ENCODE assay signal across 8 cellular contexts in genomic region chr15:48974865-48975264, GRCh38. TPM values are rescaled to one million over a fixed set of nuclear protein-coding genes. Genes with fewer than 3 reads are reported as not detected.
DNase-seq lines count a peak whose midpoint lies in the region; ATAC-seq, FAIRE-seq and TF ChIP-seq lines count a peak whose summit lies in the region.
"Had no signal": no experiment of that assay in that cellular context is flagged by ENCODE, and none has a peak within 500 bp of the region (broad histone marks: within the 10 kb centered on the region; RNA-seq: fewer than 3 reads in every experiment).

No MANE protein-coding gene starts in this region.

- peak overlapping the region; percentile 73 for H2AFZ ChIP-seq in endothelial cell of umbilical vein (ENCODE audit: low read depth, low read length)
- H2AFZ ChIP-seq in trophoblast cell (ENCODE audit: insufficient read depth, low read length, poor library complexity), result no peak overlapping the region

- H3K9ac ChIP-seq in endothelial cell of umbilical vein (replicated peaks; ENCODE audit: extremely low read depth, insufficient read depth, low read length), result no peak overlapping the region
- H3K9ac ChIP-seq in trophoblast cell (ENCODE audit: low read length), result no peak overlapping the region

- H3K23ac ChIP-seq in trophoblast cell (ENCODE audit: low read length), result no peak overlapping the region

- TF ChIP-seq POLR2A in endothelial cell of umbilical vein (IDR thresholded peaks at IDR 0.05; ENCODE audit: low read depth, low read length), result no peak

- no peaks in the 10 kb centered on the region for H3K9me1 ChIP-seq in endothelial cell of umbilical vein (replicated peaks; ENCODE audit: control insufficient read depth, extremely low read depth, insufficient read depth, low read length)

- no peak overlapping the region for H4K12ac ChIP-seq in trophoblast cell (ENCODE audit: low read depth, low read length)

- CTCF ChIA-PET in HEK293T (lab: Yijun Ruan, JAX) (interaction anchor here (0.6 to 3.1 kb wide), 8 partner anchors 10 to 113 kb away, joined by 3 to 29 read pairs (median 8); partner anchors contain the start of gene SHC4), endothelial cell of umbilical vein (lab: Charles Lee) (interaction anchor here (1.2 to 5.2 kb wide), 11 partner anchors 10 to 171 kb away, joined by 3 to 86 read pairs (median 13); partner anchors contain the start of genes EID1 and SHC4)

- H4K91ac ChIP-seq in trophoblast cell (ENCODE audit: low read depth, low read length), result no peak overlapping the region

- POLR2A ChIA-PET in HEK293T (lab: Yijun Ruan, JAX) (interaction anchor here (1.2 to 1.8 kb wide), 4 partner anchors 11 to 97 kb away, joined by 3 to 35 read pairs (median 8); partner anchors contain the start of genes EID1 and SHC4), endothelial cell of umbilical vein (lab: Charles Lee) (no interaction called here)

- no peaks in the 10 kb centered on the region for H4K20me1 ChIP-seq in endothelial cell of umbilical vein (replicated peaks; ENCODE audit: control insufficient read depth, extremely low read depth, insufficient read depth, low read length)

- ATAC-seq in GM21737 (IDR thresholded peaks at IDR 0.05; ENCODE audit: unreplicated experiment) (no peak), GM19351 (IDR thresholded peaks at IDR 0.05; ENCODE audit: unreplicated experiment) (no peak)

- H2BK120ac ChIP-seq in trophoblast cell (ENCODE audit: insufficient read depth, low read length, poor library complexity), result no peak overlapping the region

- H3K9me3 ChIP-seq in SJCRH30 (replicated peaks) (no peaks in the 10 kb centered on the region), endothelial cell of umbilical vein (replicated peaks; ENCODE audit: control insufficient read depth, insufficient read depth, low read length) (no peaks in the 10 kb centered on the region), trophoblast cell (ENCODE audit: insufficient read depth, low read depth, low read length) (no peaks in the 10 kb centered on the region)

- H3K4me2 ChIP-seq in endothelial cell of umbilical vein (ENCODE audit: insufficient read depth, low read length) (no peak overlapping the region), trophoblast cell (ENCODE audit: low read length) (no peak overlapping the region)

- peak; percentile 18 for DNase-seq in HEK293T (ENCODE audit: extremely low spot score)
- DNase-seq in SJCRH30, result peak; percentile 45 to 69
- DNase-seq in endothelial cell of umbilical vein (ENCODE audit: low read depth, low spot score), result peak; percentile 5
- no peak for DNase-seq in trophoblast cell
- DNase-seq in NCI-H524 treated with DMSO at 0.1 percent for 48 hours (lab: John Stamatoyannopoulos, UW), result no peak
- DNase-seq: PC-9 had no signal

- intact Hi-C loops in endothelial cell of umbilical vein (cut with micrococcal nuclease), result loop anchor here (1.0 kb wide), 3 partner anchors 12 to 113 kb away; partner anchors contain the start of genes EID1 and SHC4

- no peaks in the 10 kb centered on the region for H3K79me2 ChIP-seq in endothelial cell of umbilical vein (ENCODE audit: control insufficient read depth, insufficient read depth, low read length)
- peaks cover 3% of the 10 kb centered on the region for H3K79me2 ChIP-seq in trophoblast cell (ENCODE audit: control insufficient read depth, insufficient read depth, low read length, poor library complexity)

- no peaks in the 10 kb centered on the region for H3K27me3 ChIP-seq in SJCRH30
- peaks cover 0 to 2% of the 10 kb centered on the region in 2 experiments for H3K27me3 ChIP-seq in endothelial cell of umbilical vein (ENCODE audit: control insufficient read depth in 2 of 2, insufficient read depth in 2 of 2, low read length in 2 of 2)
- H3K27me3 ChIP-seq in trophoblast cell (ENCODE audit: insufficient read depth, low read length), result no peaks in the 10 kb centered on the region

- H2BK12ac ChIP-seq in trophoblast cell (ENCODE audit: low read length), result no peak overlapping the region

- no peak overlapping the region for H2AK5ac ChIP-seq in trophoblast cell (ENCODE audit: low read length)

- peak overlapping the region; percentile 44 for H4K8ac ChIP-seq in trophoblast cell (ENCODE audit: low read depth, low read length)

- no peak overlapping the region for H3K4ac ChIP-seq in trophoblast cell (ENCODE audit: low read depth, low read length)

- H2BK5ac ChIP-seq in trophoblast cell (ENCODE audit: low read depth, low read length, poor library complexity), result no peak overlapping the region

- FAIRE-seq in endothelial cell of umbilical vein (lab: Jason Lieb, UNC), result no peak

- dilution Hi-C loops in endothelial cell of umbilical vein (cut with MboI; ENCODE audit: extremely low pct_ligation_motif_present, low sequenced_read_pairs), result no loop called here

- no CpG with 5 or more reads among the region's 2 CpGs for WGBS in trophoblast cell (ENCODE audit: extremely low coverage, insufficient coverage, insufficient read length)

- H3K4me1 ChIP-seq in SJCRH30, result no peaks in the 10 kb centered on the region
- H3K4me1 ChIP-seq in endothelial cell of umbilical vein (ENCODE audit: control insufficient read depth, extremely low read depth, insufficient read depth, low read length), result peaks cover 8% of the 10 kb centered on the region
- H3K4me1 ChIP-seq in trophoblast cell (ENCODE audit: control insufficient read depth in 1 of 2, insufficient read depth in 2 of 2, low read length in 2 of 2), result peaks cover 2 to 9% of the 10 kb centered on the region in 2 experiments

- H3K27ac ChIP-seq in SJCRH30 (peak overlapping the region; percentile 74; the same call in 1 of the 2 replicates), endothelial cell of umbilical vein (ENCODE audit: insufficient read depth, low read depth, low read length) (no peak overlapping the region), trophoblast cell (ENCODE audit: low read depth, low read length) (no peak overlapping the region)
- H3K27ac ChIP-seq: PC-9 had no signal

- no TSS peak for BruUV-seq in endothelial cell of umbilical vein (replicated peaks; lab: Mats Ljungman, UMichigan)

- no peak for TF ChIP-seq CTCF in endothelial cell of umbilical vein (IDR thresholded peaks at IDR 0.05; ENCODE audit: extremely low read depth in 1 of 2, insufficient read depth in 1 of 2, low read depth in 1 of 2, low read length in 2 of 2)

- no peak overlapping the region for H3K14ac ChIP-seq in trophoblast cell (ENCODE audit: low read length)

- H3K18ac ChIP-seq in trophoblast cell (ENCODE audit: low read length), result no peak overlapping the region

- peak overlapping the region; percentile 63 for H3K4me3 ChIP-seq in SJCRH30
- no peak overlapping the region for H3K4me3 ChIP-seq in endothelial cell of umbilical vein (replicated peaks in 1 of 3; ENCODE audit: insufficient read depth in 1 of 3, low read depth in 1 of 3, low read length in 3 of 3)
- no peak overlapping the region for H3K4me3 ChIP-seq in trophoblast cell (ENCODE audit: low read depth, low read length)

- no peaks in the 10 kb centered on the region for H3K36me3 ChIP-seq in SJCRH30
- no peaks in the 10 kb centered on the region for H3K36me3 ChIP-seq in endothelial cell of umbilical vein (ENCODE audit: control insufficient read depth in 2 of 2, extremely low read depth in 1 of 2, insufficient read depth in 2 of 2, low read length in 2 of 2)
- no peaks in the 10 kb centered on the region for H3K36me3 ChIP-seq in trophoblast cell (ENCODE audit: control insufficient read depth in 1 of 2, insufficient read depth in 2 of 2, low read length in 2 of 2)

- H3K79me1 ChIP-seq in trophoblast cell (ENCODE audit: low read length), result peaks cover 7% of the 10 kb centered on the region

TF ChIP-seq in HEK293T, 16 proteins besides CTCF, POLR2A, EP300 and RAD21:
- TF ChIP-seq CTBP1 (IDR thresholded peaks at IDR 0.05; ENCODE audit: borderline replicate concordance), result no peak
- TF ChIP-seq HDGF (IDR thresholded peaks at IDR 0.05; ENCODE audit: borderline replicate concordance), result no peak
- TF ChIP-seq BHLHE40 (IDR thresholded peaks at IDR 0.05; ENCODE audit: borderline replicate concordance), result no peak
- no peak for TF ChIP-seq FOXM1 (IDR thresholded peaks at IDR 0.05; ENCODE audit: borderline replicate concordance)
- no peak for TF ChIP-seq ELF4 (IDR thresholded peaks at IDR 0.05)
- no peak for TF ChIP-seq L3MBTL2 (conservative IDR thresholded peaks at IDR 0.05)
- no peak for TF ChIP-seq ZNF384 (IDR thresholded peaks at IDR 0.05)
- no peak for TF ChIP-seq SP1 (IDR thresholded peaks at IDR 0.05)
- no peak for TF ChIP-seq ARNT (IDR thresholded peaks at IDR 0.05)
- no peak for TF ChIP-seq FOXK2 (IDR thresholded peaks at IDR 0.05)
- TF ChIP-seq LEF1 (IDR thresholded peaks at IDR 0.05; ENCODE audit: borderline replicate concordance), result no peak
- TF ChIP-seq TARDBP (IDR thresholded peaks at IDR 0.05), result no peak
- no peak for TF ChIP-seq FOXA1 (IDR thresholded peaks at IDR 0.05)
- no peak for TF ChIP-seq SUZ12 (IDR thresholded peaks at IDR 0.05)

TF ChIP-seq in endothelial cell of umbilical vein, 7 proteins besides CTCF, POLR2A, EP300 and RAD21:
- TF ChIP-seq POLR2AphosphoS5 (IDR thresholded peaks at IDR 0.05; ENCODE audit: insufficient read depth, low read depth, low read length), result no peak
- TF ChIP-seq FOS (IDR thresholded peaks at IDR 0.05; ENCODE audit: borderline replicate concordance, insufficient read depth, low read length), result no peak
- no peak for TF ChIP-seq EZH2 (IDR thresholded peaks at IDR 0.05; ENCODE audit: borderline replicate concordance, low read depth, low read length, severe bottlenecking)
- TF ChIP-seq MAX (IDR thresholded peaks at IDR 0.05; ENCODE audit: insufficient read depth, insufficient read length), result no peak
- no peak for TF ChIP-seq MYC (IDR thresholded peaks at IDR 0.05; ENCODE audit: low read depth, low read length)
- TF ChIP-seq GATA2 (IDR thresholded peaks at IDR 0.05; ENCODE audit: insufficient read depth, insufficient read length, low read depth, low read length), result no peak
- TF ChIP-seq JUN (IDR thresholded peaks at IDR 0.05; ENCODE audit: borderline replicate concordance, insufficient read depth, insufficient read length, low read depth), result no peak
TF ChIP-seq in endothelial cell of umbilical vein: peak in this region for 0.

RNA-seq across cellular contexts. Expression of gene SHC4, which starts 11.1 kb away (rescaled TPM):
- total RNA-seq in SJCRH30 (2014; rRNA removed; shearing (Covaris generic)), result 1.2 and 1.8 TPM in 2 replicates
- total RNA-seq in endothelial cell of umbilical vein, result 0.20 TPM in 1 of 2 replicates, not detected in the other
- 0.10 TPM in 1 of 2 replicates, not detected in the other for polyA plus RNA-seq in endothelial cell of umbilical vein
- 0.04 and 0.13 TPM in 2 replicates for polyA plus RNA-seq in endothelial cell of umbilical vein (2011; cell fraction: cytosol; rRNA removed)
- polyA plus RNA-seq in endothelial cell of umbilical vein (2011; cell fraction: nucleus; rRNA removed), result 0.49 and 0.84 TPM in 2 replicates
- 0.15 and 0.18 TPM in 2 replicates for polyA plus RNA-seq in endothelial cell of umbilical vein (2012)
- 0.38 and 1.2 TPM in 2 replicates for polyA minus RNA-seq in endothelial cell of umbilical vein
- polyA minus RNA-seq in endothelial cell of umbilical vein (2011; cell fraction: cytosol; rRNA and poly(A)+ RNA removed), result 1.0 TPM
- 0.43 and 0.63 TPM in 2 replicates for polyA minus RNA-seq in endothelial cell of umbilical vein (2011; cell fraction: nucleus; rRNA and poly(A)+ RNA removed)
- polyA plus RNA-seq in trophoblast cell (2013), result 0.14 and 0.26 TPM in 2 replicates

Comparison
In these comparisons a context has a peak if more than half of its experiments do, and no peak if none do; other contexts are left out.
1. DNase-seq: peak in HEK293T (single experiment), SJCRH30 (2 of 2) and endothelial cell of umbilical vein (single experiment); none in trophoblast cell (0 of 2) and NCI-H524 treated with DMSO at 0.1 percent for 48 hours (single experiment).